1 cellular context compared by ENCODE assay signal in genomic region chr3:16695710-16696109, GRCh38.
TF ChIP-seq lines count a peak whose summit lies in the region.

No MANE protein-coding gene starts in this region.

TF ChIP-seq in WTC11, 78 proteins besides CTCF, POLR2A, EP300 and RAD21 (continued from another document):
- no peak for TF ChIP-seq E2F4 (CRISPR knock-in tag; IDR thresholded peaks at IDR 0.05; ENCODE audit: borderline replicate concordance, low read depth)
- TF ChIP-seq SMAD4 (CRISPR knock-in tag; IDR thresholded peaks at IDR 0.05) = no peak
